26 cellular contexts compared by ENCODE assay signal in genomic region chrX:31796624-31797023, GRCh38.
"Had no signal": no experiment of that assay in that cellular context is flagged by ENCODE, and none has a peak within 500 bp of the region (broad histone marks: within the 10 kb centered on the region; RNA-seq: fewer than 3 reads in every experiment).

No MANE protein-coding gene starts in this region.

- H3K36me3 ChIP-seq: neural progenitor cell, ovary, right lobe of liver, sigmoid colon, suprapubic skin, tibial artery, transverse colon, upper lobe of right lung, uterus had no signal

- H3K4me1 ChIP-seq: neural progenitor cell, parathyroid adenoma, psoas muscle, right lobe of liver, sigmoid colon, suprapubic skin, testis, tibial artery, transverse colon, upper lobe of right lung, uterus had no signal

- H3K27me3 ChIP-seq: neural progenitor cell, ovary, right lobe of liver, sigmoid colon, suprapubic skin, testis, tibial artery, transverse colon, upper lobe of right lung, uterus had no signal

- DNase-seq: natural killer cell; occipital lobe; ovary; posterior cingulate gyrus; psoas muscle; right cardiac atrium; right lobe of liver; sigmoid colon; small intestine; stimulated activated CD4-positive, alpha-beta T cell treated with anti-CD3 and anti-CD28 coated beads, Interleukin-12 subunit alpha, Interleukin-12 subunit beta, amount 100 ng/mL, for 4 hours; stimulated activated CD4-positive, alpha-beta T cell treated with anti-CD3 and anti-CD28 coated beads, Interleukin-1b, Interleukin-23, amount 100 ng/mL, for 48 hours; stimulated activated CD4-positive, alpha-beta T cell treated with anti-CD3 and anti-CD28 coated beads, Interleukin-4, amount 100 ng/mL, for 1 hour; stimulated activated CD4-positive, alpha-beta T cell treated with anti-CD3 and anti-CD28 coated beads, Interleukin-4, amount 100 ng/mL, for 4 hours; stimulated activated CD8-positive, alpha-beta memory T cell treated with anti-CD3 and anti-CD28 coated beads, Interleukin-4, amount 100 ng/mL, for 48 hours; stimulated activated naive CD4-positive, alpha-beta T cell; stimulated activated naive CD8-positive, alpha-beta T cell treated with anti-CD3 and anti-CD28 coated beads, Interleukin-15, amount 100 ng/mL, for 72 hours; stimulated activated naive CD8-positive, alpha-beta T cell treated with anti-CD3 and anti-CD28 coated beads, Interleukin-15, Interleukin-2, amounts not matched to agents 100 U/mL and 50 U/mL, for 24 hours; substantia nigra; testis; tibial artery; transverse colon; upper lobe of right lung; uterus had no signal

- H3K9me3 ChIP-seq: ovary, psoas muscle, right lobe of liver, sigmoid colon, suprapubic skin, testis, tibial artery, transverse colon, upper lobe of right lung, uterus had no signal

- H3K4me3 ChIP-seq: neural progenitor cell, ovary, psoas muscle, right lobe of liver, sigmoid colon, suprapubic skin, testis, tibial artery, transverse colon, upper lobe of right lung, uterus had no signal

- H3K27ac ChIP-seq: neural progenitor cell, ovary, parathyroid adenoma, psoas muscle, right lobe of liver, sigmoid colon, suprapubic skin, testis, tibial artery, transverse colon, upper lobe of right lung, uterus had no signal
